ENCODE assay signal across 8 cellular contexts in genomic region chr7:80135306-80136104, GRCh38. TPM values are rescaled to one million over a fixed set of nuclear protein-coding genes. Genes with fewer than 3 reads are reported as not detected.
DNase-seq lines count a peak whose midpoint lies in the region; ATAC-seq, FAIRE-seq and TF ChIP-seq lines count a peak whose summit lies in the region.

No MANE protein-coding gene starts in this region.

- H3K36me3 Mint-ChIP-seq in activated CD4-positive, alpha-beta T cell treated with anti-CD3 and anti-CD28 coated beads for 36 hours (ENCODE audit: low read depth), result no peaks in the 10 kb centered on the region

- H3K9me3 ChIP-seq in WERI-Rb-1 (ENCODE audit: severe bottlenecking) (no peaks in the 10 kb centered on the region), suprapubic skin (no peaks in the 10 kb centered on the region)

- TF ChIP-seq POLR2A in erythroblast (IDR thresholded peaks at IDR 0.05; ENCODE audit: low read length) (no peak), suprapubic skin (IDR thresholded peaks at IDR 0.05) (no peak)

- H3K36me3 ChIP-seq in WERI-Rb-1 (0 out of 2 replicates have a peak, but pooled peaks cover 5% of the 10 kb centered on the region), suprapubic skin (no peaks in the 10 kb centered on the region)

- intact Hi-C loops in activated CD4-positive, alpha-beta T cell treated with anti-CD3 and anti-CD28 coated beads for 36 hours (cut with DNase I, micrococcal nuclease), result loop anchor here (1.0 to 10.0 kb wide), 9 partner anchors 16 to 257 kb away; no protein-coding TSS in a partner anchor

- H3K4me3 ChIP-seq in WERI-Rb-1 (ENCODE audit: low read depth, low read length), result peak overlapping the region; percentile 95
- peak overlapping the region; percentile 93 for H3K4me3 ChIP-seq in suprapubic skin

- no peak for TF ChIP-seq CTCF in WERI-Rb-1 (IDR thresholded peaks at IDR 0.05; ENCODE audit: low read depth, low read length)
- no peak for TF ChIP-seq CTCF in suprapubic skin (IDR thresholded peaks at IDR 0.05)
- no peak for TF ChIP-seq CTCF in D721Med (IDR thresholded peaks at IDR 0.05; ENCODE audit: insufficient read depth, missing control alignments)

- peak overlapping the region; percentile 71 for H3K27ac ChIP-seq in WERI-Rb-1
- H3K27ac ChIP-seq in suprapubic skin, result peak overlapping the region; percentile 96

- CTCF ChIA-PET in activated CD4-positive, alpha-beta T cell treated with anti-CD3 and anti-CD28 coated beads for 36 hours (lab: Charles Lee), result interaction anchor here (1.2 to 1.3 kb wide), 2 partner anchors 12 to 98 kb away, joined by 3 to 4 read pairs; no protein-coding TSS in a partner anchor

- peaks cover 35% of the 10 kb centered on the region for H3K4me1 Mint-ChIP-seq in activated CD4-positive, alpha-beta T cell treated with anti-CD3 and anti-CD28 coated beads for 36 hours

- no peak for FAIRE-seq in D721Med (lab: Jason Lieb, UNC)

- POLR2A ChIA-PET in activated CD4-positive, alpha-beta T cell treated with anti-CD3 and anti-CD28 coated beads for 36 hours (lab: Charles Lee), result no interaction called here

- peak; percentile 54 for DNase-seq in activated CD4-positive, alpha-beta T cell treated with anti-CD3 and anti-CD28 coated beads for 36 hours
- DNase-seq in activated CD4-positive, alpha-beta T cell treated with anti-CD3 and anti-CD28 coated beads, Interleukin-2, amount 50 U/mL, for 4 hours, result no peak
- DNase-seq in HT1080 (ENCODE audit: low read depth) (peak; percentile 27), WERI-Rb-1 (peak; percentile 16), erythroblast (lab: John Stamatoyannopoulos, UW) (peak; percentile 62 to 71), midbrain (lab: John Stamatoyannopoulos, UW) (peak; percentile 41), suprapubic skin (ENCODE audit: low spot score in 2 of 2) (peak; percentile 69 to 78), D721Med (ENCODE audit: insufficient read length, low spot score) (no peak)

- WGBS in suprapubic skin, result under 1% methylated on average over 44 of the region's 58 CpGs

- ATAC-seq in activated CD4-positive, alpha-beta T cell treated with anti-CD3 and anti-CD28 coated beads for 36 hours, result peak; percentile 16

- no peaks in the 10 kb centered on the region for H3K27me3 ChIP-seq in WERI-Rb-1 (ENCODE audit: insufficient read depth, low read depth, severe bottlenecking)
- no peaks in the 10 kb centered on the region for H3K27me3 ChIP-seq in suprapubic skin

- H3K27ac Mint-ChIP-seq in activated CD4-positive, alpha-beta T cell treated with anti-CD3 and anti-CD28 coated beads for 36 hours, result peak overlapping the region; percentile 85

- H3K4me1 ChIP-seq in suprapubic skin, result peaks cover 48% of the 10 kb centered on the region

- no peaks in the 10 kb centered on the region for H3K9me3 Mint-ChIP-seq in activated CD4-positive, alpha-beta T cell treated with anti-CD3 and anti-CD28 coated beads for 36 hours (ENCODE audit: low read depth)

- H3K4me3 Mint-ChIP-seq in activated CD4-positive, alpha-beta T cell treated with anti-CD3 and anti-CD28 coated beads for 36 hours, result peak overlapping the region; percentile 68

- peaks cover 47% of the 10 kb centered on the region for H3K27me3 Mint-ChIP-seq in activated CD4-positive, alpha-beta T cell treated with anti-CD3 and anti-CD28 coated beads for 36 hours

- TF ChIP-seq EP300 in suprapubic skin (IDR thresholded peaks at IDR 0.05), result no peak

RNA-seq across cellular contexts. Expression of gene GNAI1, which starts 0.9 kb away (rescaled TPM):
- 1 to 10 TPM; 3.6 to 4.1 TPM for total RNA-seq in activated CD4-positive, alpha-beta T cell treated with anti-CD3 and anti-CD28 coated beads for 36 hours
- 25.7 and 36.2 TPM in 2 replicates for total RNA-seq in HT1080 (2014; rRNA removed; shearing (Covaris generic))
- 22.0 and 22.2 TPM in 2 replicates for polyA plus RNA-seq in HT1080 (2015; cell fraction: cytosol; rRNA removed)
- 21.2 and 25.3 TPM in 2 replicates for polyA plus RNA-seq in HT1080 (2015; cell fraction: nucleus; rRNA removed)
- total RNA-seq in suprapubic skin, result 10 to 100 TPM; 64.9 to 87.9 (median 72.1) TPM

Comparison
In these comparisons a context has a peak if more than half of its experiments do, and no peak if none do; other contexts are left out.
1. DNase-seq: peak in activated CD4-positive, alpha-beta T cell treated with anti-CD3 and anti-CD28 coated beads for 36 hours (single experiment), HT1080 (single experiment), WERI-Rb-1 (single experiment), erythroblast (2 of 2), midbrain (single experiment) and suprapubic skin (2 of 2); none in activated CD4-positive, alpha-beta T cell treated with anti-CD3 and anti-CD28 coated beads, Interleukin-2, amount 50 U/mL, for 4 hours (0 of 2) and D721Med (single experiment).